13 cellular contexts compared by ENCODE assay signal in genomic region chr18:50696929-50697328, GRCh38.
DNase-seq lines count a peak whose midpoint lies in the region; ATAC-seq and TF ChIP-seq lines count a peak whose summit lies in the region.
"Had no signal": no experiment of that assay in that cellular context is flagged by ENCODE, and none has a peak within 500 bp of the region (broad histone marks: within the 10 kb centered on the region; RNA-seq: fewer than 3 reads in every experiment).

No MANE protein-coding gene starts in this region.

- ATAC-seq in GM19351 (IDR thresholded peaks at IDR 0.05; ENCODE audit: unreplicated experiment) (peak; percentile 86), HG02763 (IDR thresholded peaks at IDR 0.05; ENCODE audit: unreplicated experiment) (peak; percentile 62), lower lobe of right lung (no peak)
- ATAC-seq: body of pancreas had no signal

- peak; percentile 80 for DNase-seq in GM12865 (ENCODE audit: low read depth)
- DNase-seq in NCI-H69 (lab: John Stamatoyannopoulos, UW) = peak; percentile 94
- DNase-seq in NCI-H128 (lab: John Stamatoyannopoulos, UW; ENCODE audit: unreplicated experiment) = no peak
- no peak for DNase-seq in activated CD8-positive, alpha-beta memory T cell treated with anti-CD3 and anti-CD28 coated beads, Interleukin-2, amount 50 U/mL, for 48 hours
- no peak for DNase-seq in lower lobe of right lung
- no peak for DNase-seq in breast epithelium (ENCODE audit: low spot score in 2 of 2)
- DNase-seq: activated CD8-positive, alpha-beta memory T cell treated with anti-CD3 and anti-CD28 coated beads for 24 hours; body of pancreas; NCI-H2029 treated with DMSO at 0.1 percent for 48 hours; stimulated activated CD4-positive, alpha-beta T cell treated with anti-CD3 and anti-CD28 coated beads, Interleukin-1b, Interleukin-23, amount 100 ng/mL, for 48 hours had no signal

- no peak for TF ChIP-seq POLR2A in breast epithelium (IDR thresholded peaks at IDR 0.05)

- intact Hi-C loops in lower lobe of right lung (cut with DNase I) = no loop called here
- intact Hi-C loops in breast epithelium (cut with DNase I; ENCODE audit: low total_unique reads) = no loop called here

- H3K27ac ChIP-seq in lower lobe of right lung (no peak overlapping the region), breast epithelium (no peak overlapping the region)
- H3K27ac ChIP-seq: body of pancreas, SK-N-MC had no signal

- no peak for TF ChIP-seq CTCF in GM12865 (IDR thresholded peaks at IDR 0.05; ENCODE audit: insufficient read depth, low read depth, low read length, missing control alignments)
- no peak for TF ChIP-seq CTCF in lower lobe of right lung (IDR thresholded peaks at IDR 0.05)
- TF ChIP-seq CTCF in breast epithelium (IDR thresholded peaks at IDR 0.05) = no peak

- H3K36me3 ChIP-seq in lower lobe of right lung = no peaks in the 10 kb centered on the region
- no peaks in the 10 kb centered on the region for H3K36me3 ChIP-seq in breast epithelium

- H3K4me1 ChIP-seq in lower lobe of right lung (no peaks in the 10 kb centered on the region), breast epithelium (no peaks in the 10 kb centered on the region)
- H3K4me1 ChIP-seq: body of pancreas had no signal

- H3K9me3 ChIP-seq in lower lobe of right lung (no peaks in the 10 kb centered on the region), breast epithelium (no peaks in the 10 kb centered on the region)
- H3K9me3 ChIP-seq: body of pancreas had no signal

- H3K27me3 ChIP-seq in lower lobe of right lung (ENCODE audit: low read depth) (no peaks in the 10 kb centered on the region), breast epithelium (no peaks in the 10 kb centered on the region)
- H3K27me3 ChIP-seq: body of pancreas had no signal

- H3K4me3 ChIP-seq in GM12865 (ENCODE audit: low read depth, low read length) (no peak overlapping the region), lower lobe of right lung (no peak overlapping the region), breast epithelium (no peak overlapping the region)
- H3K4me3 ChIP-seq: body of pancreas, SK-N-MC had no signal

Comparison
In these comparisons a context has a peak if more than half of its experiments do, and no peak if none do; other contexts are left out.
1. DNase-seq: peak in GM12865 (single experiment) and NCI-H69 (single experiment); none in NCI-H128 (single experiment), activated CD8-positive, alpha-beta memory T cell treated with anti-CD3 and anti-CD28 coated beads, Interleukin-2, amount 50 U/mL, for 48 hours (single experiment), lower lobe of right lung (single experiment) and breast epithelium (0 of 2).
2. ATAC-seq: peak in GM19351 (single experiment) and HG02763 (single experiment); none in lower lobe of right lung (0 of 2).